ENCODE assay signal across 8 cellular contexts in genomic region chr10:86899670-86900276, GRCh38. TPM values are rescaled to one million over a fixed set of nuclear protein-coding genes. Genes with fewer than 3 reads are reported as not detected.
DNase-seq lines count a peak whose midpoint lies in the region; ATAC-seq and TF ChIP-seq lines count a peak whose summit lies in the region.

No MANE protein-coding gene starts in this region.

- in situ Hi-C loops in gastrocnemius medialis (cut with MboI; ENCODE audit: low sequenced_read_pairs in 4 of 4), result loop anchor here (5.0 to 10.0 kb wide), 4 partner anchors 192 to 205 kb away; no protein-coding TSS in a partner anchor

- H3K9me3 ChIP-seq in body of pancreas, result no peaks in the 10 kb centered on the region
- no peaks in the 10 kb centered on the region for H3K9me3 ChIP-seq in gastrocnemius medialis

- H3K27ac ChIP-seq in body of pancreas (no peak overlapping the region), gastrocnemius medialis (peak overlapping the region in 3 of 4 donors; percentile 6 to 67 (median 65))

- peak; percentile 27 to 87 (median 71) for TF ChIP-seq CTCF in body of pancreas (IDR thresholded peaks at IDR 0.05)
- TF ChIP-seq CTCF in gastrocnemius medialis (IDR thresholded peaks at IDR 0.05 in 4 of 5, conservative IDR thresholded peaks at IDR 0.05 in 1 of 5), result peak; percentile 61 to 75 (median 69)

- no peak for TF ChIP-seq POLR2A in body of pancreas (IDR thresholded peaks at IDR 0.05)
- no peak for TF ChIP-seq POLR2A in gastrocnemius medialis (IDR thresholded peaks at IDR 0.05)

- peak; percentile 57 for DNase-seq in EL
- peak; percentile 76 for DNase-seq in HT-29 (ENCODE audit: low spot score)
- peak; percentile 40 for DNase-seq in RKO (ENCODE audit: low spot score)
- peak; percentile 65 to 80 (median 76) for DNase-seq in body of pancreas
- peak; percentile 23 for DNase-seq in iPS DF 19.7 (ENCODE audit: low read depth, low spot score)
- DNase-seq in gastrocnemius medialis, result peak; percentile 50 to 67
- no peak for DNase-seq in NK-92 (lab: John Stamatoyannopoulos, UW; ENCODE audit: unreplicated experiment)

- H3K4me3 ChIP-seq in body of pancreas, result no peak overlapping the region
- no peak overlapping the region for H3K4me3 ChIP-seq in gastrocnemius medialis

- intact Hi-C loops in body of pancreas (cut with DNase I), result loop anchor here (5.0 kb wide), 1 partner anchor 207 kb away; no protein-coding TSS in a partner anchor
- intact Hi-C loops in gastrocnemius medialis (cut with DNase I; ENCODE audit: low total_unique reads), result loop anchor here (1.0 to 5.0 kb wide), 2 partner anchors 211 to 257 kb away; no protein-coding TSS in a partner anchor

- H3K27me3 ChIP-seq in body of pancreas (no peaks in the 10 kb centered on the region), gastrocnemius medialis (no peaks in the 10 kb centered on the region)

- H3K36me3 ChIP-seq in body of pancreas (replicated peaks in 1 of 2; ENCODE audit: insufficient read depth in 1 of 2, low read depth in 2 of 2) (peaks cover 0 to 4% of the 10 kb centered on the region in 2 donors), gastrocnemius medialis (no peaks in the 10 kb centered on the region)

- H3K4me1 ChIP-seq in body of pancreas, result peaks cover 11% of the 10 kb centered on the region
- H3K4me1 ChIP-seq in gastrocnemius medialis, result peaks cover 15 to 24% of the 10 kb centered on the region in 2 donors

- 6% methylated on average over 9 of the region's 9 CpGs for WGBS in body of pancreas, 2 donors

- peak; percentile 64 for ATAC-seq in body of pancreas
- ATAC-seq in gastrocnemius medialis, result peak; percentile 77 to 80
- ATAC-seq in GM18519 (IDR thresholded peaks at IDR 0.05; ENCODE audit: low FRiP score, unreplicated experiment), result no peak

RNA-seq across cellular contexts. Expression of gene MMRN2, which starts 57.6 kb away (rescaled TPM):
- total RNA-seq in HT-29 (2014; rRNA removed; shearing (Covaris generic)), result 23.4 and 26.6 TPM in 2 replicates
- total RNA-seq in body of pancreas (10 to 100 TPM; 16.8 to 17.4 TPM), gastrocnemius medialis (10 to 100 TPM; 14.6 to 34.8 (median 25.8) TPM)

RNA-seq across cellular contexts. Expression of gene SNCG, which starts 58.6 kb away (rescaled TPM):
- 647 and 699 TPM in 2 replicates for total RNA-seq in HT-29 (2014; rRNA removed; shearing (Covaris generic))
- total RNA-seq in body of pancreas, result 1 to 10 TPM; 2.6 to 3.0 TPM
- total RNA-seq in gastrocnemius medialis, result 1 to 10 TPM; 2.0 to 9.9 (median 3.0) TPM

Comparison
In these comparisons a context has a peak if more than half of its experiments do, and no peak if none do; other contexts are left out.
1. H3K27ac ChIP-seq: peak in gastrocnemius medialis (3 of 4); none in body of pancreas (0 of 4).
2. RNA of gene SNCG, which starts 58.6 kb away (total RNA-seq): 647 to 699 TPM in HT-29; 2.0 to 9.9 TPM in gastrocnemius medialis and 2.6 to 3.0 TPM in body of pancreas; every median in the first group is over 10 times any median in the second.